In the genomic region with DNA sequence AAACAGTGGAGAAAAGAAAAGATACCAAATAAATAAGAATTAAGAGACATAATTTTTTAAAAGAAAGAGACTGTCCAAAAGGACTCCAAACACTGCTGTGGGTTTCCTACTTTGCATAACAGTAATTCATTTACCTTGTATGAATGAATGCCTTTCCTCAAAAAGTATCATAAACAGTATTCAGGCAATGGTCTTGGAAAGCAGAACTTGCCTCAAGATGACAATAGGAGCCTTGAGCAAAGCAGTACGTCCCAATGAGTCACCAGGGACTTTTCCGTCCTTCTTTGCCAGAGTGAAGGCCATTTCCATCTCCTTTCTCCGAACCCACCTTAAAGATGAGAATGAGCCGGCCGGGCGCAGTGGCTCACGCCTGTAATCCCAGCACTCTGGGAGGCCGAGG, we compare ENCODE assay signal across 16 cellular contexts.
"Had no signal": no experiment of that assay in that cellular context is flagged by ENCODE, and none has a peak within 500 bp of the region (broad histone marks: within the 10 kb centered on the region; RNA-seq: fewer than 3 reads in every experiment).

No MANE protein-coding gene starts in this region.

- ATAC-seq: activated naive CD4-positive, alpha-beta T cell treated with anti-CD3 and anti-CD28 coated beads, Interleukin-2, amount 50 U/mL, for 72 hours had no signal

- H3K36me3 Mint-ChIP-seq: activated naive CD4-positive, alpha-beta T cell treated with anti-CD3 and anti-CD28 coated beads, Interleukin-2, amount 50 U/mL, for 72 hours; immature natural killer cell; memory B cell had no signal

- H3K9me3 ChIP-seq: esophagus squamous epithelium, stomach, vagina had no signal

- H3K4me3 Mint-ChIP-seq: immature natural killer cell, memory B cell, neural crest cell had no signal

- H3K4me1 ChIP-seq: stomach, vagina had no signal

- H3K9me3 Mint-ChIP-seq: activated naive CD4-positive, alpha-beta T cell treated with anti-CD3 and anti-CD28 coated beads, Interleukin-2, amount 50 U/mL, for 72 hours; activated T-helper 2 cell treated with anti-CD3 and anti-CD28 coated beads, Interferon-gamma antibody, Interleukin-2, Interleukin-4, amounts not matched to agents 10 μg/mL and 5 μg/mL and 100 μg/mL, durations not matched to agents 14 hours and 24 hours and 36 hours; immature natural killer cell; memory B cell had no signal

- H3K27me3 ChIP-seq: brain microvascular endothelial cell, stomach, vagina had no signal

- H3K27ac Mint-ChIP-seq: activated T-helper 2 cell treated with anti-CD3 and anti-CD28 coated beads, Interferon-gamma antibody, Interleukin-2, Interleukin-4, amounts not matched to agents 10 μg/mL and 5 μg/mL and 100 μg/mL, durations not matched to agents 14 hours and 24 hours and 36 hours; immature natural killer cell; memory B cell had no signal

- DNase-seq: activated CD4-positive, alpha-beta T cell treated with anti-CD3 and anti-CD28 coated beads, Interleukin-2, amount 50 U/mL, for 1 hour; amniotic stem cell; brain microvascular endothelial cell; esophagus squamous epithelium; foreskin fibroblast; glutamatergic neuron; immature natural killer cell; stimulated activated CD4-positive, alpha-beta T cell treated with anti-CD3 and anti-CD28 coated beads, Interleukin-2, amount 100 ng/mL, for 48 hours; stimulated activated CD8-positive, alpha-beta memory T cell treated with anti-CD3 and anti-CD28 coated beads, Interleukin-4, amount 100 ng/mL, for 48 hours; stomach; T-helper 2 cell had no signal

- H3K27ac ChIP-seq: brain microvascular endothelial cell, esophagus squamous epithelium, stomach, vagina had no signal

- H3K4me3 ChIP-seq: esophagus squamous epithelium, stomach, vagina had no signal

- H3K27me3 Mint-ChIP-seq: memory B cell had no signal

- H3K36me3 ChIP-seq: brain microvascular endothelial cell, esophagus squamous epithelium, stomach, vagina had no signal
